In genomic region chr6:16136536-16137450, GRCh38 we compare ENCODE assay signal across 8 cellular contexts. TPM values are rescaled to one million over a fixed set of nuclear protein-coding genes. Genes with fewer than 3 reads are reported as not detected.
A peak's percentile ranks its signal among the peaks of the same experiment; 100 is the strongest.
DNase-seq lines count a peak whose midpoint lies in the region; ATAC-seq and TF ChIP-seq lines count a peak whose summit lies in the region.

No MANE protein-coding gene starts in this region.

- peak; percentile 64 for DNase-seq in CD14-positive monocyte (ENCODE audit: low spot score)
- DNase-seq in LoVo (ENCODE audit: low spot score) = peak; percentile 27
- peak; percentile 76 for DNase-seq in activated naive CD4-positive, alpha-beta T cell treated with anti-CD3 and anti-CD28 coated beads for 36 hours
- no peak for DNase-seq in hepatocyte (ENCODE audit: low spot score)
- no peak for DNase-seq in stimulated activated naive B cell treated with anti-CD40 and anti-IgM and Interleukin-4, amounts not matched to agents 10 μg/mL and 1 μg/mL and 100 μg/mL, for 72 hours
- no peak for DNase-seq in inferior parietal cortex (ENCODE audit: extremely low spot score)

- H3K4me1 ChIP-seq in hepatocyte (ENCODE audit: insufficient read depth) = peaks cover 80% of the 10 kb centered on the region

- H3K27ac ChIP-seq in hepatocyte = peak overlapping the region; percentile 45

- no peak overlapping the region for H3K4me3 Mint-ChIP-seq in CD14-positive monocyte
- H3K4me3 Mint-ChIP-seq in activated naive CD4-positive, alpha-beta T cell treated with anti-CD3 and anti-CD28 coated beads for 36 hours = peak overlapping the region; percentile 55
- H3K4me3 Mint-ChIP-seq in stimulated activated naive B cell treated with anti-CD40 and anti-IgM and Interleukin-4, amounts not matched to agents 10 μg/mL and 1 μg/mL and 100 μg/mL, for 72 hours = peak overlapping the region; percentile 41 to 51

- H4K20me1 ChIP-seq in hepatocyte (ENCODE audit: insufficient read depth, poor library complexity, severe bottlenecking) = peaks cover 98% of the 10 kb centered on the region

- peaks cover 59% of the 10 kb centered on the region for H3K4me1 Mint-ChIP-seq in CD14-positive monocyte
- peaks cover 70% of the 10 kb centered on the region for H3K4me1 Mint-ChIP-seq in activated naive CD4-positive, alpha-beta T cell treated with anti-CD3 and anti-CD28 coated beads for 36 hours (ENCODE audit: low read depth)
- peaks cover 44 to 74% of the 10 kb centered on the region in 2 donors for H3K4me1 Mint-ChIP-seq in stimulated activated naive B cell treated with anti-CD40 and anti-IgM and Interleukin-4, amounts not matched to agents 10 μg/mL and 1 μg/mL and 100 μg/mL, for 72 hours

- no peak overlapping the region for H3K4me3 ChIP-seq in hepatocyte

- H3K4me2 ChIP-seq in hepatocyte = peak overlapping the region; percentile 80

- H3K36me3 Mint-ChIP-seq in CD14-positive monocyte = peaks cover 61 to 64% of the 10 kb centered on the region in 2 donors
- peaks cover 24% of the 10 kb centered on the region for H3K36me3 Mint-ChIP-seq in activated naive CD4-positive, alpha-beta T cell treated with anti-CD3 and anti-CD28 coated beads for 36 hours (ENCODE audit: low read depth)
- H3K36me3 Mint-ChIP-seq in stimulated activated naive B cell treated with anti-CD40 and anti-IgM and Interleukin-4, amounts not matched to agents 10 μg/mL and 1 μg/mL and 100 μg/mL, for 72 hours = peaks cover 49 to 52% of the 10 kb centered on the region in 2 donors

- H3K36me3 ChIP-seq in hepatocyte (replicated peaks; ENCODE audit: insufficient read depth, low read depth) = no peaks in the 10 kb centered on the region

- no peaks in the 10 kb centered on the region for H3K9me3 ChIP-seq in hepatocyte (ENCODE audit: low read depth)

- H3K27ac Mint-ChIP-seq in CD14-positive monocyte = peak overlapping the region in 5 of 7 donors; percentile 3 to 74 (median 65)
- H3K27ac Mint-ChIP-seq in activated naive CD4-positive, alpha-beta T cell treated with anti-CD3 and anti-CD28 coated beads for 36 hours = peak overlapping the region; percentile 87
- H3K27ac Mint-ChIP-seq in stimulated activated naive B cell treated with anti-CD40 and anti-IgM and Interleukin-4, amounts not matched to agents 10 μg/mL and 1 μg/mL and 100 μg/mL, for 72 hours = peak overlapping the region; percentile 67

- TF ChIP-seq CTCF in CD14-positive monocyte (IDR thresholded peaks at IDR 0.05) (no peak), hepatocyte (IDR thresholded peaks at IDR 0.05; ENCODE audit: poor library complexity) (no peak)

- H3K9me2 ChIP-seq in hepatocyte (replicated peaks; ENCODE audit: insufficient read depth) = no peaks in the 10 kb centered on the region

- 44% methylated on average over 5 of the region's 5 CpGs for WGBS in hepatocyte (ENCODE audit: low lambda C conversion rate, missing lambda C conversion rate)

- intact Hi-C loops in CD14-positive monocyte (cut with micrococcal nuclease) = loop anchor here in 1 of 2 donors (10.0 kb wide), 2 partner anchors 232 to 262 kb away; no protein-coding TSS in a partner anchor
- intact Hi-C loops in activated naive CD4-positive, alpha-beta T cell treated with anti-CD3 and anti-CD28 coated beads for 36 hours (cut with micrococcal nuclease) = loop anchor here (1.0 to 10.0 kb wide), 8 partner anchors 7 to 1402 kb away; partner anchors contain the start of gene MYLIP

- no peak overlapping the region for H2AFZ ChIP-seq in hepatocyte

- H3K79me2 ChIP-seq in hepatocyte = peaks cover 100% of the 10 kb centered on the region

- peak; percentile 86 to 89 for ATAC-seq in stimulated activated naive B cell treated with anti-CD40 and anti-IgM and Interleukin-4, amounts not matched to agents 10 μg/mL and 1 μg/mL and 100 μg/mL, for 72 hours (replicated peaks)
- ATAC-seq in HG02884 (IDR thresholded peaks at IDR 0.05; ENCODE audit: unreplicated experiment) (no peak), GM21526 (IDR thresholded peaks at IDR 0.05; ENCODE audit: low FRiP score, unreplicated experiment) (no peak)

- peaks cover 0 to under 1% (median 0%) of the 10 kb centered on the region in 7 donors for H3K9me3 Mint-ChIP-seq in CD14-positive monocyte
- H3K9me3 Mint-ChIP-seq in activated naive CD4-positive, alpha-beta T cell treated with anti-CD3 and anti-CD28 coated beads for 36 hours = no peaks in the 10 kb centered on the region
- no peaks in the 10 kb centered on the region for H3K9me3 Mint-ChIP-seq in stimulated activated naive B cell treated with anti-CD40 and anti-IgM and Interleukin-4, amounts not matched to agents 10 μg/mL and 1 μg/mL and 100 μg/mL, for 72 hours

- H3K27me3 Mint-ChIP-seq in CD14-positive monocyte (ENCODE audit: low read depth in 3 of 3) = no peaks in the 10 kb centered on the region
- no peaks in the 10 kb centered on the region for H3K27me3 Mint-ChIP-seq in activated naive CD4-positive, alpha-beta T cell treated with anti-CD3 and anti-CD28 coated beads for 36 hours (ENCODE audit: low read depth)
- H3K27me3 Mint-ChIP-seq in stimulated activated naive B cell treated with anti-CD40 and anti-IgM and Interleukin-4, amounts not matched to agents 10 μg/mL and 1 μg/mL and 100 μg/mL, for 72 hours = no peaks in the 10 kb centered on the region

- no peaks in the 10 kb centered on the region for H3K27me3 ChIP-seq in hepatocyte

- CTCF ChIA-PET in activated naive CD4-positive, alpha-beta T cell treated with anti-CD3 and anti-CD28 coated beads for 36 hours (lab: Charles Lee) = interaction anchor here (0.7 to 1.9 kb wide), 8 partner anchors 8 to 450 kb away, joined by 3 to 9 read pairs (median 3); partner anchors contain the start of gene MYLIP

RNA-seq across cellular contexts. Expression of gene MYLIP, which starts 7.9 kb away (rescaled TPM):
- polyA plus RNA-seq in CD14-positive monocyte (10 to 100 TPM; 19.9 to 28.0 TPM), hepatocyte (85.7 and 86.5 TPM in 2 replicates)
- 1 to 10 TPM; 7.3 to 8.1 TPM for total RNA-seq in activated naive CD4-positive, alpha-beta T cell treated with anti-CD3 and anti-CD28 coated beads for 36 hours
- 69.4 and 76.0 TPM in 2 replicates for total RNA-seq in hepatocyte

Comparison
In these comparisons a context has a peak if more than half of its experiments do, and no peak if none do; other contexts are left out.
1. DNase-seq: peak in CD14-positive monocyte (single experiment), LoVo (single experiment) and activated naive CD4-positive, alpha-beta T cell treated with anti-CD3 and anti-CD28 coated beads for 36 hours (single experiment); none in hepatocyte (single experiment), stimulated activated naive B cell treated with anti-CD40 and anti-IgM and Interleukin-4, amounts not matched to agents 10 μg/mL and 1 μg/mL and 100 μg/mL, for 72 hours (single experiment) and inferior parietal cortex (single experiment).
2. H3K4me3 Mint-ChIP-seq: peak in activated naive CD4-positive, alpha-beta T cell treated with anti-CD3 and anti-CD28 coated beads for 36 hours (single experiment) and stimulated activated naive B cell treated with anti-CD40 and anti-IgM and Interleukin-4, amounts not matched to agents 10 μg/mL and 1 μg/mL and 100 μg/mL, for 72 hours (2 of 2); none in CD14-positive monocyte (0 of 2).
3. ATAC-seq: peak in stimulated activated naive B cell treated with anti-CD40 and anti-IgM and Interleukin-4, amounts not matched to agents 10 μg/mL and 1 μg/mL and 100 μg/mL, for 72 hours (2 of 2); none in HG02884 (single experiment) and GM21526 (single experiment).
4. Peak in every context shown above with its lines, with median percentiles within 50 percentile points of each other: H3K27ac Mint-ChIP-seq.